Comparison of ENCODE assay signal across 8 cellular contexts in the genomic region with DNA sequence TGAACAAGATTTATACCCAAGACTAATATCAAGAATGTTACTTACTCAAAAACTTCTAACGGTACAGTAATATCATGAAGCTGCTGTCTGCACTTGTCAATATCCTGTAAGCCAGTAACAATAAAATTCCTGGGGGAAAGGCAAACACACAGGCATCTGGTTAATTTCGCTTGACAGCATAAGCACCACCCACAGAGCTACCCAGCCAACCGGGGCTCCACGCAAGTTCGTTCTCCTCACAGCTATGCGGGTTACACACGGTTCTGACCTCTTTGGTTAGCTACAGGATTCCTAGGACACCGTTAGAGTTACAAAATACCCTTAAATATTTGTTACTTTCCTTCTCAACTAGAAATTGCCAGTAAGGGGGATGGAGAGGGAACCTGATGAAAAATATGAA. TPM values are rescaled to one million over a fixed set of nuclear protein-coding genes. Genes with fewer than 3 reads are reported as not detected.
A peak's percentile ranks its signal among the peaks of the same experiment; 100 is the strongest.
DNase-seq lines count a peak whose midpoint lies in the region; ATAC-seq and TF ChIP-seq lines count a peak whose summit lies in the region.

No MANE protein-coding gene starts in this region.

- intact Hi-C loops in right cardiac atrium (cut with DNase I), result loop anchor here in 1 of 4 donors (5.0 kb wide), 1 partner anchor 200 kb away; no protein-coding TSS in a partner anchor

- 64% methylated on average over 8 of the region's 8 CpGs for WGBS in right cardiac atrium

- peak overlapping the region; percentile 96 for H3K4me3 ChIP-seq in GM23338
- H3K4me3 ChIP-seq in right cardiac atrium (ENCODE audit: low read length), result peak overlapping the region; percentile 72
- H3K4me3 ChIP-seq in skeletal muscle tissue (ENCODE audit: low read length in 3 of 3), result peak overlapping the region; percentile 81 to 97 (median 96)

- DNase-seq in GM23338 (ENCODE audit: low spot score), result no peak
- DNase-seq in WTC11 (ENCODE audit: low spot score), result no peak
- DNase-seq in right cardiac atrium, result no peak
- no peak for DNase-seq in COLO829 (ENCODE audit: low spot score)
- no peak for DNase-seq in foreskin melanocyte
- DNase-seq in D341Med (ENCODE audit: low spot score), result no peak

- CTCF ChIA-PET in WTC11 (lab: Charles Lee), result no interaction called here

- H2AFZ ChIP-seq in GM23338, result no peak overlapping the region

- H3F3A ChIP-seq in GM23338 (replicated peaks; ENCODE audit: low read depth), result no peaks in the 10 kb centered on the region

- no peak for TF ChIP-seq CTCF in GM23338 (conservative IDR thresholded peaks at IDR 0.05; ENCODE audit: low read depth in 2 of 2)
- TF ChIP-seq CTCF in WTC11 (IDR thresholded peaks at IDR 0.05), result no peak

- POLR2A ChIA-PET in WTC11 (lab: Charles Lee), result no interaction called here

- H3K4me1 Mint-ChIP-seq in GM23338, result peaks cover 12% of the 10 kb centered on the region; the same call in 2 of the 3 replicates
- H3K4me1 Mint-ChIP-seq in WTC11, result peaks cover 18% of the 10 kb centered on the region

- H3K79me2 ChIP-seq in GM23338 (replicated peaks; ENCODE audit: insufficient read depth), result peaks cover 22% of the 10 kb centered on the region

- peak overlapping the region; percentile 99 for H3K4me2 ChIP-seq in GM23338

- H4K20me1 ChIP-seq in GM23338 (replicated peaks; ENCODE audit: insufficient read depth), result peaks cover 12% of the 10 kb centered on the region; the same call in 1 of the 2 replicates

- H3K9me3 ChIP-seq in right cardiac atrium (ENCODE audit: control insufficient read depth, low read length), result no peaks in the 10 kb centered on the region
- H3K9me3 ChIP-seq in skeletal muscle tissue (ENCODE audit: control insufficient read depth in 3 of 3, low read length in 3 of 3), result no peaks in the 10 kb centered on the region

- H3K27me3 ChIP-seq in GM23338 (ENCODE audit: insufficient read depth) (no peaks in the 10 kb centered on the region), right cardiac atrium (ENCODE audit: control insufficient read depth, insufficient read depth) (no peaks in the 10 kb centered on the region), skeletal muscle tissue (ENCODE audit: control insufficient read depth in 3 of 3, insufficient read depth in 3 of 3, low read length in 3 of 3) (no peaks in the 10 kb centered on the region)

- H3K27ac ChIP-seq in GM23338 (ENCODE audit: low read depth), result no peak overlapping the region
- H3K27ac ChIP-seq in right cardiac atrium (ENCODE audit: low read length), result peak overlapping the region; percentile 6
- H3K27ac ChIP-seq in skeletal muscle tissue (ENCODE audit: low read depth, low read length), result no peak overlapping the region

- no peak overlapping the region for H3K27ac Mint-ChIP-seq in GM23338
- H3K27ac Mint-ChIP-seq in WTC11, result no peak overlapping the region

- H3K36me3 Mint-ChIP-seq in GM23338 (ENCODE audit: low read depth) (peaks cover 42% of the 10 kb centered on the region), WTC11 (peaks cover 43% of the 10 kb centered on the region)

- no peaks in the 10 kb centered on the region for H3K9me2 ChIP-seq in GM23338 (ENCODE audit: insufficient read depth)

- H3K4me3 Mint-ChIP-seq in GM23338 (peak overlapping the region; percentile 98), WTC11 (peak overlapping the region; percentile 96)

- H3K9me3 Mint-ChIP-seq in GM23338 (no peaks in the 10 kb centered on the region), WTC11 (no peaks in the 10 kb centered on the region)

- peaks cover 6% of the 10 kb centered on the region for H3K27me3 Mint-ChIP-seq in GM23338 (ENCODE audit: insufficient read depth, low read depth, poor library complexity)
- no peaks in the 10 kb centered on the region; the same call in 1 of the 2 replicates for H3K27me3 Mint-ChIP-seq in WTC11 (ENCODE audit: low read depth)

- no peak for ATAC-seq in GM23338
- ATAC-seq in WTC11, result no peak
- ATAC-seq in right cardiac atrium, result no peak
- ATAC-seq in GM18519 (IDR thresholded peaks at IDR 0.05; ENCODE audit: low FRiP score, unreplicated experiment), result no peak

- H3K9ac ChIP-seq in skeletal muscle tissue (ENCODE audit: low read depth in 1 of 3, low read length in 3 of 3), result peak overlapping the region in 2 of 3 donors; percentile 83 to 90

- 0 out of 2 replicates have a peak, but pooled peaks cover 5% of the 10 kb centered on the region for H3K4me1 ChIP-seq in GM23338 (ENCODE audit: insufficient read depth)
- peaks cover 4% of the 10 kb centered on the region for H3K4me1 ChIP-seq in right cardiac atrium (ENCODE audit: control insufficient read depth, insufficient read depth, low read length)
- peaks cover 16 to 19% (median 18%) of the 10 kb centered on the region in 3 donors for H3K4me1 ChIP-seq in skeletal muscle tissue (ENCODE audit: control insufficient read depth in 3 of 3, insufficient read depth in 3 of 3, low read length in 3 of 3)

- H3K36me3 ChIP-seq in GM23338 (ENCODE audit: insufficient read depth) (peaks cover 37% of the 10 kb centered on the region), skeletal muscle tissue (ENCODE audit: control insufficient read depth in 3 of 3, insufficient read depth in 3 of 3, low read length in 3 of 3) (peaks cover 28 to 39% (median 37%) of the 10 kb centered on the region in 3 donors)

TF ChIP-seq in GM23338, 12 proteins besides CTCF, POLR2A, EP300 and RAD21:
- no peak for TF ChIP-seq ZNF331 (CRISPR knock-in tag; IDR thresholded peaks at IDR 0.05; ENCODE audit: low read depth)
- TF ChIP-seq, protein P1, sequence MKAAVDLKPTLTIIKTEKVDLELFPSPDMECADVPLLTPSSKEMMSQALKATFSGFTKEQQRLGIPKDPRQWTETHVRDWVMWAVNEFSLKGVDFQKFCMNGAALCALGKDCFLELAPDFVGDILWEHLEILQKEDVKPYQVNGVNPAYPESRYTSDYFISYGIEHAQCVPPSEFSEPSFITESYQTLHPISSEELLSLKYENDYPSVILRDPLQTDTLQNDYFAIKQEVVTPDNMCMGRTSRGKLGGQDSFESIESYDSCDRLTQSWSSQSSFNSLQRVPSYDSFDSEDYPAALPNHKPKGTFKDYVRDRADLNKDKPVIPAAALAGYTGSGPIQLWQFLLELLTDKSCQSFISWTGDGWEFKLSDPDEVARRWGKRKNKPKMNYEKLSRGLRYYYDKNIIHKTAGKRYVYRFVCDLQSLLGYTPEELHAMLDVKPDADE (IDR thresholded peaks at IDR 0.05), result no peak

TF ChIP-seq in WTC11, 78 proteins besides CTCF, POLR2A, EP300 and RAD21 (continues in another document):
- TF ChIP-seq TP53 (CRISPR knock-in tag; IDR thresholded peaks at IDR 0.05) (no peak), ESRRA (CRISPR knock-in tag; IDR thresholded peaks at IDR 0.05; ENCODE audit: borderline replicate concordance) (no peak), OVOL2 (CRISPR knock-in tag; IDR thresholded peaks at IDR 0.05; ENCODE audit: borderline replicate concordance) (no peak), ATF1 (CRISPR knock-in tag; IDR thresholded peaks at IDR 0.05) (no peak), CBFB (CRISPR knock-in tag; IDR thresholded peaks at IDR 0.05; ENCODE audit: low read depth) (no peak), FOXJ3 (CRISPR knock-in tag; IDR thresholded peaks at IDR 0.05; ENCODE audit: borderline replicate concordance) (no peak), ZNF138 (CRISPR knock-in tag; conservative IDR thresholded peaks at IDR 0.05) (no peak), JUN (CRISPR knock-in tag; IDR thresholded peaks at IDR 0.05) (no peak), JAZF1 (CRISPR knock-in tag; IDR thresholded peaks at IDR 0.05) (no peak), TEAD1 (CRISPR knock-in tag; IDR thresholded peaks at IDR 0.05) (no peak)
- TF ChIP-seq, protein P2, sequence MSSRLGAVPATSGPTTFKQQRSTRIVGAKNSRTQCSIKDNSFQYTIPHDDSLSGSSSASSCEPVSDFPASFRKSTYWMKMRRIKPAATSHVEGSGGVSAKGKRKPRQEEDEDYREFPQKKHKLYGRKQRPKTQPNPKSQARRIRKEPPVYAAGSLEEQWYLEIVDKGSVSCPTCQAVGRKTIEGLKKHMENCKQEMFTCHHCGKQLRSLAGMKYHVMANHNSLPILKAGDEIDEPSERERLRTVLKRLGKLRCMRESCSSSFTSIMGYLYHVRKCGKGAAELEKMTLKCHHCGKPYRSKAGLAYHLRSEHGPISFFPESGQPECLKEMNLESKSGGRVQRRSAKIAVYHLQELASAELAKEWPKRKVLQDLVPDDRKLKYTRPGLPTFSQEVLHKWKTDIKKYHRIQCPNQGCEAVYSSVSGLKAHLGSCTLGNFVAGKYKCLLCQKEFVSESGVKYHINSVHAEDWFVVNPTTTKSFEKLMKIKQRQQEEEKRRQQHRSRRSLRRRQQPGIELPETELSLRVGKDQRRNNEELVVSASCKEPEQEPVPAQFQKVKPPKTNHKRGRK (CRISPR knock-in tag; IDR thresholded peaks at IDR 0.05; ENCODE audit: borderline replicate concordance), result no peak
- TF ChIP-seq, protein P3, sequence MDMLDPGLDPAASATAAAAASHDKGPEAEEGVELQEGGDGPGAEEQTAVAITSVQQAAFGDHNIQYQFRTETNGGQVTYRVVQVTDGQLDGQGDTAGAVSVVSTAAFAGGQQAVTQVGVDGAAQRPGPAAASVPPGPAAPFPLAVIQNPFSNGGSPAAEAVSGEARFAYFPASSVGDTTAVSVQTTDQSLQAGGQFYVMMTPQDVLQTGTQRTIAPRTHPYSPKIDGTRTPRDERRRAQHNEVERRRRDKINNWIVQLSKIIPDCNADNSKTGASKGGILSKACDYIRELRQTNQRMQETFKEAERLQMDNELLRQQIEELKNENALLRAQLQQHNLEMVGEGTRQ (CRISPR knock-in tag; IDR thresholded peaks at IDR 0.05), result no peak
- TF ChIP-seq, protein P4, sequence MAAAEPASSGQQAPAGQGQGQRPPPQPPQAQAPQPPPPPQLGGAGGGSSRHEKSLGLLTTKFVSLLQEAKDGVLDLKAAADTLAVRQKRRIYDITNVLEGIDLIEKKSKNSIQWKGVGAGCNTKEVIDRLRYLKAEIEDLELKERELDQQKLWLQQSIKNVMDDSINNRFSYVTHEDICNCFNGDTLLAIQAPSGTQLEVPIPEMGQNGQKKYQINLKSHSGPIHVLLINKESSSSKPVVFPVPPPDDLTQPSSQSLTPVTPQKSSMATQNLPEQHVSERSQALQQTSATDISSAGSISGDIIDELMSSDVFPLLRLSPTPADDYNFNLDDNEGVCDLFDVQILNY (CRISPR knock-in tag; IDR thresholded peaks at IDR 0.05), result no peak
- TF ChIP-seq, protein P5, sequence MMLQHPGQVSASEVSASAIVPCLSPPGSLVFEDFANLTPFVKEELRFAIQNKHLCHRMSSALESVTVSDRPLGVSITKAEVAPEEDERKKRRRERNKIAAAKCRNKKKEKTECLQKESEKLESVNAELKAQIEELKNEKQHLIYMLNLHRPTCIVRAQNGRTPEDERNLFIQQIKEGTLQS (CRISPR knock-in tag; conservative IDR thresholded peaks at IDR 0.05), result no peak
- TF ChIP-seq, protein P6, sequence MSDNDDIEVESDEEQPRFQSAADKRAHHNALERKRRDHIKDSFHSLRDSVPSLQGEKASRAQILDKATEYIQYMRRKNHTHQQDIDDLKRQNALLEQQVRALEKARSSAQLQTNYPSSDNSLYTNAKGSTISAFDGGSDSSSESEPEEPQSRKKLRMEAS (CRISPR knock-in tag; IDR thresholded peaks at IDR 0.05), result no peak

RNA-seq across cellular contexts. Expression of a gene that starts 1.2 kb away (rescaled TPM):
- total RNA-seq in GM23338 (2014; rRNA removed; shearing (Covaris generic)), result 9.0 and 16.0 TPM in 2 replicates
- polyA plus RNA-seq in GM23338 (2016; fragmentation: Nextera tagmentation; extraction: Ambion mirVana) (58.1 and 62.2 TPM in 2 replicates), right cardiac atrium (29.4 TPM)
- total RNA-seq in WTC11 (2021) (15.7 to 17.9 TPM (median 17.2 TPM) in 3 replicates), right cardiac atrium (10 to 100 TPM; 20.0 to 25.1 (median 22.7) TPM), skeletal muscle tissue (6.3 TPM)
